Comparison of ENCODE assay signal across 12 cellular contexts in the genomic region with DNA sequence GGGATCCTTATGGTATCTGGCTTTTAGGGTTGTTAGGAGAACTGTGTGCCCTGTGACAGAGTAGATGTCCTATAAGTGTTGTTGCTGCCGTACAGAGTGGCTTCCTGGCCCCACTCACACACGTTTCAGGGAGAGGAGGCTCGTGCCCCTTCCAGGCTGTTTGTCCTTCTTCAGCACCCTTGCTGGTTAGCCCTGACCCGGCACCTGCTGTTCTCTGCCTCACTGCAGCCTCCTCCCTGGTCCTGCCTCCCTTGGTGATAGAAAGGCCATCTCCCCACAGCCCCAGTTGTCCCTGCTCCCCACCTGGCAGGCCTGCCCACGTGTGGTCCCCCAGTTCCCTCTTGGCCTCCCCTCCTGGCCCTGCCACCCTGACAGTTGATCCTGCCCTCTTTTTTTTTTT. TPM values are rescaled to one million over a fixed set of nuclear protein-coding genes. Genes with fewer than 3 reads are reported as not detected.
A peak's percentile ranks its signal among the peaks of the same experiment; 100 is the strongest.
DNase-seq lines count a peak whose midpoint lies in the region; FAIRE-seq and TF ChIP-seq lines count a peak whose summit lies in the region.
"Had no signal": no experiment of that assay in that cellular context is flagged by ENCODE, and none has a peak within 500 bp of the region (broad histone marks: within the 10 kb centered on the region; RNA-seq: fewer than 3 reads in every experiment).

No MANE protein-coding gene starts in this region.

- H3K36me3 ChIP-seq in DOHH2 (ENCODE audit: control insufficient read depth, low read length) (no peaks in the 10 kb centered on the region), Loucy (ENCODE audit: insufficient read depth, low read length) (no peaks in the 10 kb centered on the region), endodermal cell (ENCODE audit: control insufficient read depth, insufficient read depth, low read length) (peaks cover 8% of the 10 kb centered on the region)
- H3K36me3 ChIP-seq: gastrocnemius medialis had no signal

- WGBS in endodermal cell (ENCODE audit: insufficient coverage in 1 of 2, insufficient read length in 1 of 2), 2 experiments, result 88 to 91% methylated on average over 3 to 5 of the region's 5 CpGs

- H3K4me2 ChIP-seq in DOHH2 (ENCODE audit: low read length) (0 out of 2 replicates have a peak overlapping the region, but pooled peaks have one; percentile 90), Loucy (ENCODE audit: low read depth, low read length, poor library complexity, severe bottlenecking) (peak overlapping the region; percentile 94)

- peaks cover 12% of the 10 kb centered on the region for H3K36me3 Mint-ChIP-seq in endodermal cell (ENCODE audit: low read depth)
- H3K36me3 Mint-ChIP-seq in progenitor cell of endocrine pancreas (ENCODE audit: insufficient read depth), result no peaks in the 10 kb centered on the region

- H3K9me2 ChIP-seq in DOHH2 (replicated peaks; ENCODE audit: control insufficient read depth, low read length), result no peaks in the 10 kb centered on the region
- H3K9me2 ChIP-seq in Loucy (replicated peaks; ENCODE audit: low read depth, low read length), result no peaks in the 10 kb centered on the region

- H3K27me3 Mint-ChIP-seq in endodermal cell (ENCODE audit: insufficient read depth), result no peaks in the 10 kb centered on the region
- H3K27me3 Mint-ChIP-seq in progenitor cell of endocrine pancreas, result peaks cover 16% of the 10 kb centered on the region

- H3K4me3 Mint-ChIP-seq in endodermal cell, result peak overlapping the region; percentile 69
- H3K4me3 Mint-ChIP-seq in progenitor cell of endocrine pancreas (ENCODE audit: low read depth), result peak overlapping the region; percentile 71
- H3K4me3 Mint-ChIP-seq: stimulated activated naive CD8-positive, alpha-beta T cell treated with anti-CD3 and anti-CD28 coated beads, Interleukin-15, amount 100 ng/mL, for 72 hours had no signal

- H3K4me1 Mint-ChIP-seq in endodermal cell (peaks cover 42% of the 10 kb centered on the region), progenitor cell of endocrine pancreas (ENCODE audit: low read depth) (peaks cover 44% of the 10 kb centered on the region)

- H3F3A ChIP-seq in DOHH2 (ENCODE audit: control insufficient read depth, insufficient read depth) (peaks cover 4% of the 10 kb centered on the region), Loucy (ENCODE audit: low read depth) (no peaks in the 10 kb centered on the region)

- H3K9me3 ChIP-seq in DOHH2 (ENCODE audit: control insufficient read depth, insufficient read depth, low read length) (no peaks in the 10 kb centered on the region), Loucy (ENCODE audit: insufficient read depth, low read depth, low read length) (no peaks in the 10 kb centered on the region), endodermal cell (ENCODE audit: control insufficient read depth, low read length) (no peaks in the 10 kb centered on the region)
- H3K9me3 ChIP-seq: gastrocnemius medialis had no signal

- H4K20me1 ChIP-seq in DOHH2 (ENCODE audit: control insufficient read depth, insufficient read depth, low read depth, low read length) (0 out of 2 replicates have a peak, but pooled peaks cover 10% of the 10 kb centered on the region), Loucy (ENCODE audit: insufficient read depth, low read length, poor library complexity, severe bottlenecking) (peaks cover 25% of the 10 kb centered on the region)

- no peak for FAIRE-seq in frontal cortex (lab: Jason Lieb, UNC)
- FAIRE-seq: keratinocyte had no signal

- H3K27me3 ChIP-seq in DOHH2 (ENCODE audit: control insufficient read depth, low read length) (peaks cover 11% of the 10 kb centered on the region), Loucy (ENCODE audit: insufficient read depth, low read length, poor library complexity, severe bottlenecking) (no peaks in the 10 kb centered on the region), endodermal cell (ENCODE audit: control insufficient read depth, insufficient read depth, low read length, poor library complexity, severe bottlenecking) (no peaks in the 10 kb centered on the region)
- H3K27me3 ChIP-seq: gastrocnemius medialis had no signal

- TF ChIP-seq CTCF in DOHH2 (IDR thresholded peaks at IDR 0.05; ENCODE audit: low read depth, low read length, poor library complexity, severe bottlenecking) (no peak), Loucy (conservative IDR thresholded peaks at IDR 0.05; ENCODE audit: low read length) (no peak), endodermal cell (conservative IDR thresholded peaks at IDR 0.05) (no peak), progenitor cell of endocrine pancreas (IDR thresholded peaks at IDR 0.05; ENCODE audit: unreplicated experiment) (no peak)

- H3K79me2 ChIP-seq in DOHH2 (ENCODE audit: control insufficient read depth, low read length), result peaks cover 50% of the 10 kb centered on the region
- peaks cover 49% of the 10 kb centered on the region for H3K79me2 ChIP-seq in Loucy (ENCODE audit: insufficient read depth, low read length)

- H3K4me1 ChIP-seq in DOHH2 (ENCODE audit: control insufficient read depth, low read length) (peaks cover 36% of the 10 kb centered on the region), Loucy (ENCODE audit: insufficient read depth, low read length, poor library complexity, severe bottlenecking) (peaks cover 39% of the 10 kb centered on the region), endodermal cell (ENCODE audit: control insufficient read depth, insufficient read depth, low read length) (peaks cover 14% of the 10 kb centered on the region)

- no peak overlapping the region for H3K9ac ChIP-seq in Loucy (ENCODE audit: low read depth, low read length, poor library complexity, severe bottlenecking)
- H3K9ac ChIP-seq in endodermal cell (ENCODE audit: extremely low read depth, low read length, poor library complexity, severe bottlenecking), result no peak overlapping the region

- H3K27ac Mint-ChIP-seq in endodermal cell, result no peak overlapping the region
- H3K27ac Mint-ChIP-seq in progenitor cell of endocrine pancreas, result no peak overlapping the region
- H3K27ac Mint-ChIP-seq: activated CD4-positive, alpha-beta T cell treated with anti-CD3 and anti-CD28 coated beads, Interleukin-2, amount 10 ng/mL, durations not matched to agents 7 days and 5 days; stimulated activated naive CD8-positive, alpha-beta T cell treated with anti-CD3 and anti-CD28 coated beads, Interleukin-15, amount 100 ng/mL, for 72 hours had no signal

- no peak overlapping the region for H2AFZ ChIP-seq in Loucy (ENCODE audit: low read length)

- no peak overlapping the region for H3K4me3 ChIP-seq in DOHH2 (ENCODE audit: low read length)
- peak overlapping the region; percentile 86 for H3K4me3 ChIP-seq in Loucy (ENCODE audit: low read length, poor library complexity, severe bottlenecking)
- H3K4me3 ChIP-seq in endodermal cell (ENCODE audit: low read length), result peak overlapping the region; percentile 88
- H3K4me3 ChIP-seq: gastrocnemius medialis had no signal

- H3K27ac ChIP-seq in DOHH2 (ENCODE audit: low read depth, low read length) (no peak overlapping the region), endodermal cell (ENCODE audit: low read depth, low read length) (no peak overlapping the region)
- H3K27ac ChIP-seq: gastrocnemius medialis had no signal

- DNase-seq in endodermal cell (no peak), progenitor cell of endocrine pancreas (ENCODE audit: low spot score, unreplicated experiment) (no peak), AG08396 (ENCODE audit: low spot score) (no peak), frontal cortex (ENCODE audit: low spot score in 2 of 2) (no peak), SHP77 treated with DMSO at 0.1 percent for 48 hours (lab: John Stamatoyannopoulos, UW) (no peak)
- DNase-seq: activated CD4-positive, alpha-beta T cell treated with anti-CD3 and anti-CD28 coated beads, Interleukin-2, amount 10 ng/mL, durations not matched to agents 7 days and 5 days; effector memory CD4-positive, alpha-beta T cell; gastrocnemius medialis; stimulated activated naive CD8-positive, alpha-beta T cell treated with anti-CD3 and anti-CD28 coated beads, Interleukin-15, amount 100 ng/mL, for 72 hours had no signal

- H3K9me3 Mint-ChIP-seq in endodermal cell, result peaks cover 2% of the 10 kb centered on the region
- no peaks in the 10 kb centered on the region for H3K9me3 Mint-ChIP-seq in progenitor cell of endocrine pancreas (ENCODE audit: low read depth)
- H3K9me3 Mint-ChIP-seq: activated CD4-positive, alpha-beta T cell treated with anti-CD3 and anti-CD28 coated beads, Interleukin-2, amount 10 ng/mL, durations not matched to agents 7 days and 5 days; stimulated activated naive CD8-positive, alpha-beta T cell treated with anti-CD3 and anti-CD28 coated beads, Interleukin-15, amount 100 ng/mL, for 72 hours had no signal

RNA-seq across cellular contexts. Expression of a gene that starts 2.3 kb away (rescaled TPM):
- total RNA-seq in endodermal cell (10 to 100 TPM; 44.3 to 57.2 TPM), progenitor cell of endocrine pancreas (39.9 and 42.0 TPM in 2 replicates), frontal cortex (113 TPM)
- 32.1 TPM for polyA plus RNA-seq in endodermal cell (2013, experiment 1 of 2)
- polyA plus RNA-seq in endodermal cell (2013, experiment 2 of 2), result 33.9 TPM

RNA-seq across cellular contexts. Expression of a gene that starts 37.3 kb away (rescaled TPM):
- total RNA-seq in endodermal cell (10 to 100 TPM; 56.7 to 71.6 TPM), progenitor cell of endocrine pancreas (37.0 and 42.1 TPM in 2 replicates), frontal cortex (22.4 TPM)
- 51.0 TPM for polyA plus RNA-seq in endodermal cell (2013, experiment 1 of 2)
- polyA plus RNA-seq in endodermal cell (2013, experiment 2 of 2), result 47.1 TPM
